29 cellular contexts compared by ENCODE assay signal in genomic region chr18:55491606-55492005, GRCh38.
"Had no signal": no experiment of that assay in that cellular context is flagged by ENCODE, and none has a peak within 500 bp of the region (broad histone marks: within the 10 kb centered on the region; RNA-seq: fewer than 3 reads in every experiment).

No MANE protein-coding gene starts in this region.

- H3K27ac Mint-ChIP-seq: activated CD4-positive, alpha-beta memory T cell treated with anti-CD3 and anti-CD28 coated beads, Interleukin-2, amount 10 ng/mL, durations not matched to agents 7 days and 5 days; activated CD8-positive, alpha-beta memory T cell treated with anti-CD3 and anti-CD28 coated beads, Interleukin-2, amount 10 ng/mL, durations not matched to agents 7 days and 5 days; activated naive CD8-positive, alpha-beta T cell treated with anti-CD3 and anti-CD28 coated beads for 36 hours; activated T-cell treated with anti-CD3 and anti-CD28 coated beads, Interleukin-2, amount 50 U/mL, for 72 hours; activated T-helper 17 cell treated with anti-CD3 and anti-CD28 coated beads, Interleukin-2, amount 50 U/mL, for 72 hours had no signal

- DNase-seq: activated CD4-positive, alpha-beta memory T cell treated with anti-CD3 and anti-CD28 coated beads, Interleukin-2, amount 10 ng/mL, durations not matched to agents 7 days and 5 days; activated CD4-positive, alpha-beta T cell treated with anti-CD3 and anti-CD28 coated beads for 1 hour; activated CD4-positive, alpha-beta T cell treated with anti-CD3 and anti-CD28 coated beads for 48 hours; activated CD4-positive, CD25-positive, alpha-beta regulatory T cell; activated CD8-positive, alpha-beta memory T cell treated with anti-CD3 and anti-CD28 coated beads for 24 hours; activated CD8-positive, alpha-beta memory T cell treated with anti-CD3 and anti-CD28 coated beads, Interleukin-2, amount 10 ng/mL, durations not matched to agents 7 days and 5 days; activated CD8-positive, alpha-beta memory T cell treated with anti-CD3 and anti-CD28 coated beads, Interleukin-2, amount 50 U/mL, for 48 hours; activated effector memory CD4-positive, alpha-beta T cell treated with anti-CD3 and anti-CD28 coated beads, Interleukin-2, amount 50 U/mL, for 16 hours; activated naive CD4-positive, alpha-beta T cell; activated naive CD4-positive, alpha-beta T cell treated with anti-CD3 and anti-CD28 coated beads, Interleukin-2, amount 50 U/mL, for 16 hours; activated naive CD8-positive, alpha-beta T cell treated with anti-CD3 and anti-CD28 coated beads for 36 hours; activated T-cell treated with anti-CD3 and anti-CD28 coated beads, Interleukin-2, amount 50 U/mL, for 72 hours; amniotic stem cell; aorta; colonic mucosa; NCI-H187 treated with DMSO at 0.1 percent for 48 hours; NCI-H2227 treated with DMSO at 0.1 percent for 48 hours; NCI-H446; NCI-H510A treated with DMSO at 0.1 percent for 48 hours; OCI-M1; SW 1271; T-helper 1 cell; T-helper 2 cell; T-helper 9 cell; WERI-Rb-1 had no signal

- H3K36me3 Mint-ChIP-seq: activated CD8-positive, alpha-beta memory T cell treated with anti-CD3 and anti-CD28 coated beads, Interleukin-2, amount 10 ng/mL, durations not matched to agents 7 days and 5 days; activated naive CD8-positive, alpha-beta T cell treated with anti-CD3 and anti-CD28 coated beads for 36 hours had no signal

- H3K4me1 ChIP-seq: colonic mucosa had no signal

- H3K9me3 ChIP-seq: colonic mucosa, SJSA1 had no signal

- H3K9me3 Mint-ChIP-seq: activated CD4-positive, alpha-beta memory T cell treated with anti-CD3 and anti-CD28 coated beads, Interleukin-2, amount 10 ng/mL, durations not matched to agents 7 days and 5 days; activated naive CD8-positive, alpha-beta T cell treated with anti-CD3 and anti-CD28 coated beads for 36 hours; activated T-cell treated with anti-CD3 and anti-CD28 coated beads, Interleukin-2, amount 50 U/mL, for 72 hours; activated T-helper 17 cell treated with anti-CD3 and anti-CD28 coated beads, Interleukin-2, amount 50 U/mL, for 72 hours; central memory CD8-positive, alpha-beta T cell had no signal

- ATAC-seq: activated CD8-positive, alpha-beta memory T cell treated with anti-CD3 and anti-CD28 coated beads, Interleukin-2, amount 10 ng/mL, durations not matched to agents 7 days and 5 days; activated T-cell treated with anti-CD3 and anti-CD28 coated beads, Interleukin-2, amount 50 U/mL, for 72 hours; activated T-helper 17 cell treated with anti-CD3 and anti-CD28 coated beads, Interleukin-2, amount 50 U/mL, for 72 hours had no signal

- H3K27ac ChIP-seq: cardiac muscle cell, colonic mucosa, SJSA1, WERI-Rb-1 had no signal

- H3K4me3 Mint-ChIP-seq: activated CD4-positive, alpha-beta memory T cell treated with anti-CD3 and anti-CD28 coated beads, Interleukin-2, amount 10 ng/mL, durations not matched to agents 7 days and 5 days; activated CD8-positive, alpha-beta memory T cell treated with anti-CD3 and anti-CD28 coated beads, Interleukin-2, amount 10 ng/mL, durations not matched to agents 7 days and 5 days; activated naive CD8-positive, alpha-beta T cell treated with anti-CD3 and anti-CD28 coated beads for 36 hours; activated T-cell treated with anti-CD3 and anti-CD28 coated beads, Interleukin-2, amount 50 U/mL, for 72 hours; activated T-helper 17 cell treated with anti-CD3 and anti-CD28 coated beads, Interleukin-2, amount 50 U/mL, for 72 hours; central memory CD8-positive, alpha-beta T cell had no signal

- H3K36me3 ChIP-seq: cardiac muscle cell, colonic mucosa, SJSA1, WERI-Rb-1 had no signal

- H3K27me3 Mint-ChIP-seq: central memory CD8-positive, alpha-beta T cell had no signal

- H3K27me3 ChIP-seq: cardiac muscle cell, colonic mucosa, SJSA1 had no signal

- H3K4me3 ChIP-seq: cardiac muscle cell, colonic mucosa, SJSA1 had no signal
